13 cellular contexts compared by ENCODE assay signal in the genomic region with DNA sequence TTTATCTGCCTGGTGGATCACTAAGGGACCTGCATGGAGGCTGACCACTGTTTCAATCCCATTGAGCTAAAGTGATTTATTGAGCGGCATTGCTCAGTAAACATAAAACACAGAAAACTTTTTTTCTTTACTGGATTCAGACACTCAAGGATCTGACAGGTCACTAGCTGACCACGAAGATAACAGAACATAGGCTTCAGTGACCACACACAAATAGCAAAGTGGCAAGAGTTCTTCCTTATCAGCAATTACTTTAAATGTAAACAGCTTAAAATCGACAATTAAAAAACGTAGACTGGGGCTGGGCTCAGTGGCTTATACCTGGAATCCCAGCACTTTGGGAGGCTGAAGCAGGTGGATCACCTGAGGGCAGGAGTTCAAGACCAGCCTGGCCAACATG.
"Had no signal": no experiment of that assay in that cellular context is flagged by ENCODE, and none has a peak within 500 bp of the region (broad histone marks: within the 10 kb centered on the region; RNA-seq: fewer than 3 reads in every experiment).

No MANE protein-coding gene starts in this region.

- DNase-seq: colonic mucosa; effector CD4-positive, alpha-beta T cell; endodermal cell; foreskin melanocyte; head of caudate nucleus; kidney glomerular epithelial cell; mammary epithelial cell; mucosa of descending colon; naive thymus-derived CD8-positive, alpha-beta T cell; small intestine; stimulated activated CD4-positive, alpha-beta T cell treated with anti-CD3 and anti-CD28 coated beads, Interleukin-12 subunit alpha, Interleukin-12 subunit beta, amount 100 ng/mL, for 4 hours; stimulated activated naive CD4-positive, alpha-beta T cell treated with Interleukin-2 at 50 U/mL for 16 hours; trophoblast cell had no signal

- ATAC-seq: mucosa of descending colon; naive thymus-derived CD8-positive, alpha-beta T cell had no signal
